1 cellular context compared by ENCODE assay signal in the genomic region with DNA sequence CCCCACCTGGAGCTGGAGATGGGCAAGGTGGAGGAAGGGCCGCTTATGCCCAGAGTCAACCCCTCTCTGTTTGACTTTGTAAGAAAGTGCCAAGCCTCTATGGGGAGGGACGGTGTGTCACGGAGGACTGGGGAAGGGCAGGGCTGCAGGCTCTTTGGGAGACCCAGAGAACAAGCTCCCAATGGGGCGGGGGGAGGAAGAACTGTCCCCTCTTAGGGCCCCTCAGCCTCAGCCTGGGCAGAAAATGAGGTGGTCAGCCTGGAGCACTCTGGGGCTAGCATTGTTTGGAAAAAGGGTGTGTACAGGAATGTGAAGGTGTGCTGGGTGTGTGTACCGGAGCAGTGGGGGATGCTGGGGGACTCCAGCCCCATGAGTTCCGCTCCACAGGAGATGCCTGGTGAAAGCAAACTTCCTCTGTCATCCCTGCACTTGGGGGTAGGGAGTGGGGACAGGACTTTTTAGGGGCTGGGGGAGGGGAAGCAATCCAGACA.
TF ChIP-seq lines count a peak whose summit lies in the region.

No MANE protein-coding gene starts in this region.

TF ChIP-seq in H1, 55 proteins besides CTCF, POLR2A, EP300 and RAD21:
- TF ChIP-seq TAF1 (IDR thresholded peaks at IDR 0.05; ENCODE audit: low read depth, low read length) (peak; percentile 16; the same call in 1 of the 2 replicates), POLR2AphosphoS5 (IDR thresholded peaks at IDR 0.05; ENCODE audit: low read depth, low read length) (0 out of 2 replicates have a peak, but pooled peaks have one; percentile 33), NANOG (IDR thresholded peaks at IDR 0.05; ENCODE audit: insufficient read depth, low read depth, low read length, poor library complexity, severe bottlenecking) (no peak), TEAD4 (IDR thresholded peaks at IDR 0.05; ENCODE audit: low read depth, low read length) (0 out of 2 replicates have a peak, but pooled peaks have one; percentile 56), CHD2 (IDR thresholded peaks at IDR 0.05; ENCODE audit: low read length) (no peak), BACH1 (IDR thresholded peaks at IDR 0.05; ENCODE audit: low read length) (no peak), POU5F1 (IDR thresholded peaks at IDR 0.05; ENCODE audit: low read depth, low read length) (no peak), TBP (IDR thresholded peaks at IDR 0.05; ENCODE audit: low read depth, low read length) (no peak), YY1 (IDR thresholded peaks at IDR 0.05; ENCODE audit: low read depth, low read length) (no peak), SUZ12 (IDR thresholded peaks at IDR 0.05; ENCODE audit: low read length) (no peak), EGR1 (IDR thresholded peaks at IDR 0.05; ENCODE audit: borderline replicate concordance, low read depth, low read length) (no peak), CEBPB (IDR thresholded peaks at IDR 0.05; ENCODE audit: low read depth, low read length) (no peak), TCF12 (IDR thresholded peaks at IDR 0.05; ENCODE audit: low read depth, low read length) (no peak)
TF ChIP-seq in H1: peak in this region for 3.
